In the genomic region with DNA sequence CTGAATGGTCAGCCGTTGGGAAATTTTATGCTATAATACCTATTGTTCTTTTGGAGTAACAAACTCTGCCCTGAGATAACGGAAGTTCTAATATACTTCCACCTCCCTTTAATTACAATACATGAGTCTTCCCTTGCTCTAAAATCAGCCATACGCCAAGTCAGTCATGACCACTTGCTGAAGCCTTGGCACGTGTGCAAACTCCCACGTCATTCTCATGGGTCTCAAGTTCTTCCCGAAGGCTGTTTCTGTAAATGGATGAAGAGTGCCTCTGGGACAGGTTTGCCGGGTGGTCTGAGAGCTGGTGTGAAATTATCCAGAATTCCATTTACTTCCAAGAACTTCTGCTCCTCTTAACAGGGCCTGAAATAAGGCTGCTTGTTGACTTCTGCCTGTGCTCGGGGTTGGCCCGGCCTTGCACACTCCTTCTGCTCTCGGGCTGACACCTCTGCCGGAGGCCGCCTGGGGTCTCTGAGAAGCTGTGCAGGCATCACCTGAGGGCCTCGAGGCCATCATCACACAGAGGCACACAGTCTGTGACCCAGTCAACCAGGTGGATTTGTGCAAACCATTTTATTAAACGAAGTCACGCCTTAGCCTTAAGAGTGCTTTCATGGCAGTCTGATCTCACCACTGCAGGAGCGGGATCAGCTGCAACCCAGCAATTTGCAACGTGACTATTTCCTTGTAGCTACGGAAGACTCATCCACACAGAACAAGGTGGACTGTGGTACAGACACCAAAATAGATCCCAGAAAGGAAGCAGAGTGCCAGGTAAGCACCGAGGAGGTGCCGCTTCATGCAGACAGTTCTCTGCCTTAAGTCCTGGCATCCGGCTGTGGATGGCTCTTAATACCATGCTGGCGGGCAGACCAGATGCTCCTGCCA, we compare ENCODE assay signal across 21 cellular contexts.
"Had no signal": no experiment of that assay in that cellular context is flagged by ENCODE, and none has a peak within 500 bp of the region (broad histone marks: within the 10 kb centered on the region; RNA-seq: fewer than 3 reads in every experiment).

No MANE protein-coding gene starts in this region.

- FAIRE-seq: TTC549 had no signal

- H3K9me3 Mint-ChIP-seq: activated CD4-positive, alpha-beta memory T cell treated with anti-CD3 and anti-CD28 coated beads for 36 hours; activated naive CD8-positive, alpha-beta T cell treated with anti-CD3 and anti-CD28 coated beads for 36 hours; activated T-helper 17 cell treated with anti-CD3 and anti-CD28 coated beads, Interleukin-2, amount 50 U/mL, for 72 hours; effector memory CD8-positive, alpha-beta T cell; stimulated activated naive CD8-positive, alpha-beta T cell treated with anti-CD3 and anti-CD28 coated beads, Interleukin-15, Interleukin-2, amounts not matched to agents 100 ng/mL and 50 ng/mL, for 24 hours; WTC11 had no signal

- H3K27me3 Mint-ChIP-seq: activated CD4-positive, alpha-beta memory T cell treated with anti-CD3 and anti-CD28 coated beads for 36 hours; activated naive CD8-positive, alpha-beta T cell treated with anti-CD3 and anti-CD28 coated beads for 36 hours; activated T-helper 17 cell treated with anti-CD3 and anti-CD28 coated beads, Interleukin-2, amount 50 U/mL, for 72 hours; effector memory CD8-positive, alpha-beta T cell; naive thymus-derived CD4-positive, alpha-beta T cell; stimulated activated naive CD8-positive, alpha-beta T cell treated with anti-CD3 and anti-CD28 coated beads, Interleukin-15, Interleukin-2, amounts not matched to agents 100 ng/mL and 50 ng/mL, for 24 hours had no signal

- H3K4me1 Mint-ChIP-seq: activated T-helper 17 cell treated with anti-CD3 and anti-CD28 coated beads, Interleukin-2, amount 50 U/mL, for 72 hours had no signal

- H3K4me3 Mint-ChIP-seq: activated CD4-positive, alpha-beta memory T cell treated with anti-CD3 and anti-CD28 coated beads for 36 hours; activated naive CD8-positive, alpha-beta T cell treated with anti-CD3 and anti-CD28 coated beads for 36 hours; activated T-helper 17 cell treated with anti-CD3 and anti-CD28 coated beads, Interleukin-2, amount 50 U/mL, for 72 hours; effector memory CD8-positive, alpha-beta T cell; naive thymus-derived CD4-positive, alpha-beta T cell; stimulated activated naive CD8-positive, alpha-beta T cell treated with anti-CD3 and anti-CD28 coated beads, Interleukin-15, Interleukin-2, amounts not matched to agents 100 ng/mL and 50 ng/mL, for 24 hours; WTC11 had no signal

- H3K9me3 ChIP-seq: gastroesophageal sphincter, heart left ventricle, mucosa of descending colon, ovary, transverse colon, vagina had no signal

- H3K36me3 Mint-ChIP-seq: activated CD4-positive, alpha-beta memory T cell treated with anti-CD3 and anti-CD28 coated beads for 36 hours; activated naive CD8-positive, alpha-beta T cell treated with anti-CD3 and anti-CD28 coated beads for 36 hours; WTC11 had no signal

- DNase-seq: activated CD4-positive, alpha-beta memory T cell treated with anti-CD3 and anti-CD28 coated beads for 36 hours; activated CD4-positive, alpha-beta T cell treated with anti-CD3 and anti-CD28 coated beads for 4 hours; activated naive CD4-positive, alpha-beta T cell; activated naive CD8-positive, alpha-beta T cell treated with anti-CD3 and anti-CD28 coated beads for 36 hours; activated T-cell treated with anti-CD3 and anti-CD28 coated beads for 4 hours; amniotic stem cell; effector memory CD8-positive, alpha-beta T cell; kidney glomerular epithelial cell; mesenchymal stem cell; mucosa of descending colon; naive thymus-derived CD4-positive, alpha-beta T cell; transverse colon had no signal

- H3K27ac ChIP-seq: cardiac muscle cell, gastroesophageal sphincter, heart left ventricle, ovary, transverse colon, vagina had no signal

- H3K36me3 ChIP-seq: cardiac muscle cell, gastroesophageal sphincter, heart left ventricle, ovary, transverse colon, vagina had no signal

- H3K27me3 ChIP-seq: cardiac muscle cell, gastroesophageal sphincter, heart left ventricle, ovary, transverse colon, vagina had no signal

- ATAC-seq: activated T-helper 17 cell treated with anti-CD3 and anti-CD28 coated beads, Interleukin-2, amount 50 U/mL, for 72 hours; effector memory CD8-positive, alpha-beta T cell; gastroesophageal sphincter; mucosa of descending colon; naive thymus-derived CD4-positive, alpha-beta T cell; WTC11 had no signal

- H3K4me3 ChIP-seq: cardiac muscle cell, gastroesophageal sphincter, heart left ventricle, mucosa of descending colon, ovary, transverse colon, vagina had no signal

- H3K27ac Mint-ChIP-seq: activated CD4-positive, alpha-beta memory T cell treated with anti-CD3 and anti-CD28 coated beads for 36 hours; activated naive CD8-positive, alpha-beta T cell treated with anti-CD3 and anti-CD28 coated beads for 36 hours; activated T-helper 17 cell treated with anti-CD3 and anti-CD28 coated beads, Interleukin-2, amount 50 U/mL, for 72 hours; effector memory CD8-positive, alpha-beta T cell; naive thymus-derived CD4-positive, alpha-beta T cell; stimulated activated naive CD8-positive, alpha-beta T cell treated with anti-CD3 and anti-CD28 coated beads, Interleukin-15, Interleukin-2, amounts not matched to agents 100 ng/mL and 50 ng/mL, for 24 hours; WTC11 had no signal
